ENCODE assay signal across 28 cellular contexts in the genomic region with DNA sequence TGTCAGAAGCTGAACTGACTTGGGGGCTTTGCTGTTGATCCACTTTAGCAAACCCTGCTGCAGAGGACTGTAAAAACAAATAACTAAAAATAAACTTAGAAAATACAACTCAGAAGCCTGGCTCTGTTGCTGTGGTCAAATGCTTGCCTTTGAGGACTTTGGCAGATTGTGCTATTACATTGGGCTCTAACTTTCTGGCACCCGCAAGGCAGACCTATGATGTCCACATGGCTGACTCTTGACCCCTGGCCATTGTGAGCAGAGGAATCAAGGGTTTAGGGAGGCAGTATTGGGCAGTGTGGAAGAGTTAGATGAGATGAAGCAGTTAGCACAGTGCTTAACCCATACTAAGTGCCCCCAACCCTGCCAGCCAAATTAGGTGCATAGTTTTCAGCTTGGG. TPM values are rescaled to one million over a fixed set of nuclear protein-coding genes. Genes with fewer than 3 reads are reported as not detected.
DNase-seq lines count a peak whose midpoint lies in the region; ATAC-seq, FAIRE-seq and TF ChIP-seq lines count a peak whose summit lies in the region.
"Had no signal": no experiment of that assay in that cellular context is flagged by ENCODE, and none has a peak within 500 bp of the region (broad histone marks: within the 10 kb centered on the region; RNA-seq: fewer than 3 reads in every experiment).

No MANE protein-coding gene starts in this region.

- BruUV-seq in HepG2 (replicated peaks; lab: Mats Ljungman, UMichigan), result no TSS peak

- no peak for TF ChIP-seq EP300 in HepG2 (IDR thresholded peaks at IDR 0.05; ENCODE audit: low read depth in 2 of 2, low read length in 2 of 2)
- TF ChIP-seq EP300 in HepG2 (CRISPR knock-in tag; IDR thresholded peaks at IDR 0.05; ENCODE audit: borderline replicate concordance), result no peak

- H3K4me2 ChIP-seq in HepG2 (ENCODE audit: low read depth, low read length), result no peak overlapping the region

- ATAC-seq in HepG2 (no peak), right lobe of liver (peak; percentile 63 to 89 (median 86))
- ATAC-seq in stimulated activated naive CD8-positive, alpha-beta T cell treated with anti-CD3 and anti-CD28 coated beads, Interleukin-15, amount 100 ng/mL, for 72 hours, result no peak
- ATAC-seq: natural killer cell, Panc1 had no signal

- peak overlapping the region; percentile 59 for H3K27ac Mint-ChIP-seq in activated CD4-positive, alpha-beta memory T cell treated with anti-CD3 and anti-CD28 coated beads for 36 hours
- no peak overlapping the region for H3K27ac Mint-ChIP-seq in activated CD4-positive, alpha-beta memory T cell treated with anti-CD3 and anti-CD28 coated beads, Interleukin-2, amount 10 ng/mL, durations not matched to agents 7 days and 5 days
- H3K27ac Mint-ChIP-seq in stimulated activated naive CD8-positive, alpha-beta T cell treated with anti-CD3 and anti-CD28 coated beads, Interleukin-15, amount 100 ng/mL, for 72 hours, result no peak overlapping the region

- DNase-seq in activated CD4-positive, alpha-beta memory T cell treated with anti-CD3 and anti-CD28 coated beads for 36 hours, result no peak
- DNase-seq in activated CD4-positive, alpha-beta memory T cell treated with anti-CD3 and anti-CD28 coated beads, Interleukin-2, amount 10 ng/mL, durations not matched to agents 7 days and 5 days, result no peak
- DNase-seq in HepG2 (ENCODE audit: low spot score) (no peak), right lobe of liver (peak in 2 of 3 donors; percentile 69 to 85), NCI-H1417 treated with DMSO at 0.1 percent for 48 hours (lab: John Stamatoyannopoulos, UW) (no peak), NCI-H446 (lab: John Stamatoyannopoulos, UW) (no peak)
- DNase-seq in stimulated activated naive CD8-positive, alpha-beta T cell treated with anti-CD3 and anti-CD28 coated beads, Interleukin-15, amount 100 ng/mL, for 72 hours, result no peak
- DNase-seq: activated CD4-positive, alpha-beta T cell treated with anti-CD3 and anti-CD28 coated beads for 1 hour; activated effector memory CD4-positive, alpha-beta T cell treated with anti-CD3 and anti-CD28 coated beads, Interleukin-2, amount 50 U/mL, for 16 hours; brain microvascular endothelial cell; foreskin melanocyte; GM23248; Kasumi-1; natural killer cell; NCI-H1436 treated with DMSO at 0.1 percent for 48 hours; NCI-H2081 treated with DMSO at 0.1 percent for 48 hours; NCI-H2227 treated with DMSO at 0.1 percent for 48 hours; NCI-H69; occipital lobe; SHP77 treated with DMSO at 0.1 percent for 48 hours; stimulated activated CD4-positive, alpha-beta T cell treated with anti-CD3 and anti-CD28 coated beads, Interleukin-4, amount 100 ng/mL, for 24 hours; upper lobe of left lung had no signal

- POLR2A ChIA-PET in activated CD4-positive, alpha-beta memory T cell treated with anti-CD3 and anti-CD28 coated beads for 36 hours (lab: Charles Lee), result no interaction called here
- POLR2A ChIA-PET in activated CD4-positive, alpha-beta memory T cell treated with anti-CD3 and anti-CD28 coated beads, Interleukin-2, amount 10 ng/mL, durations not matched to agents 7 days and 5 days (lab: Charles Lee), result interaction anchor here (0.9 to 1.4 kb wide), 3 partner anchors 9 to 175 kb away, joined by 3 to 9 read pairs (median 3); no protein-coding TSS in a partner anchor
- POLR2A ChIA-PET in HepG2 (lab: Yijun Ruan, JAX), result no interaction called here

- H3K4me3 Mint-ChIP-seq in activated CD4-positive, alpha-beta memory T cell treated with anti-CD3 and anti-CD28 coated beads for 36 hours, result no peak overlapping the region
- no peak overlapping the region for H3K4me3 Mint-ChIP-seq in activated CD4-positive, alpha-beta memory T cell treated with anti-CD3 and anti-CD28 coated beads, Interleukin-2, amount 10 ng/mL, durations not matched to agents 7 days and 5 days
- no peak overlapping the region for H3K4me3 Mint-ChIP-seq in stimulated activated naive CD8-positive, alpha-beta T cell treated with anti-CD3 and anti-CD28 coated beads, Interleukin-15, amount 100 ng/mL, for 72 hours
- H3K4me3 Mint-ChIP-seq: natural killer cell; T-helper 2 cell treated with Interferon-gamma antibody and Interleukin-4, amounts not matched to agents 5 μg/mL and 100 μg/mL, for 36 hours had no signal

- intact Hi-C loops in activated CD4-positive, alpha-beta memory T cell treated with anti-CD3 and anti-CD28 coated beads for 36 hours (cut with micrococcal nuclease), result no loop called here
- intact Hi-C loops in HepG2 (cut with micrococcal nuclease; ENCODE audit: unreplicated experiment) (no loop called here), right lobe of liver (cut with DNase I) (no loop called here)

- H4K20me1 ChIP-seq in HepG2 (ENCODE audit: insufficient read depth, low read length), result 0 out of 2 replicates have a peak, but pooled peaks cover 3% of the 10 kb centered on the region

- H3K27ac ChIP-seq in liver (ENCODE audit: low read depth in 1 of 2, low read length in 2 of 2) (peak overlapping the region in 1 of 2 donors; percentile 58), HepG2 (ENCODE audit: extremely low read length, insufficient read depth, low read length) (no peak overlapping the region), right lobe of liver (peak overlapping the region in 2 of 3 donors; percentile 64 to 85)
- H3K27ac ChIP-seq: brain microvascular endothelial cell, GM23248, upper lobe of left lung had no signal

- H3K9me3 ChIP-seq in liver (ENCODE audit: control insufficient read depth in 4 of 4, low read length in 3 of 4), result no peaks in the 10 kb centered on the region
- H3K9me3 ChIP-seq in HepG2 (ENCODE audit: low read length), result no peaks in the 10 kb centered on the region
- no peaks in the 10 kb centered on the region for H3K9me3 ChIP-seq in right lobe of liver
- H3K9me3 ChIP-seq: prostate gland, upper lobe of left lung had no signal

- H3K4me1 Mint-ChIP-seq in activated CD4-positive, alpha-beta memory T cell treated with anti-CD3 and anti-CD28 coated beads for 36 hours (ENCODE audit: low read depth), result peaks cover 56% of the 10 kb centered on the region
- H3K4me1 Mint-ChIP-seq in activated CD4-positive, alpha-beta memory T cell treated with anti-CD3 and anti-CD28 coated beads, Interleukin-2, amount 10 ng/mL, durations not matched to agents 7 days and 5 days, result peaks cover 60% of the 10 kb centered on the region
- peaks cover 50% of the 10 kb centered on the region for H3K4me1 Mint-ChIP-seq in stimulated activated naive CD8-positive, alpha-beta T cell treated with anti-CD3 and anti-CD28 coated beads, Interleukin-15, amount 100 ng/mL, for 72 hours

- TF ChIP-seq CTCF in liver (IDR thresholded peaks at IDR 0.05; ENCODE audit: low read depth, low read length, missing input control) (no peak), HepG2 (CRISPR knock-in tag; IDR thresholded peaks at IDR 0.05) (no peak), right lobe of liver (IDR thresholded peaks at IDR 0.05) (no peak)

- H3K9me3 Mint-ChIP-seq in activated CD4-positive, alpha-beta memory T cell treated with anti-CD3 and anti-CD28 coated beads for 36 hours, result no peaks in the 10 kb centered on the region
- H3K9me3 Mint-ChIP-seq in activated CD4-positive, alpha-beta memory T cell treated with anti-CD3 and anti-CD28 coated beads, Interleukin-2, amount 10 ng/mL, durations not matched to agents 7 days and 5 days, result no peaks in the 10 kb centered on the region
- no peaks in the 10 kb centered on the region for H3K9me3 Mint-ChIP-seq in stimulated activated naive CD8-positive, alpha-beta T cell treated with anti-CD3 and anti-CD28 coated beads, Interleukin-15, amount 100 ng/mL, for 72 hours
- H3K9me3 Mint-ChIP-seq: natural killer cell; T-helper 2 cell treated with Interferon-gamma antibody and Interleukin-4, amounts not matched to agents 5 μg/mL and 100 μg/mL, for 36 hours had no signal

- H3K27me3 Mint-ChIP-seq in activated CD4-positive, alpha-beta memory T cell treated with anti-CD3 and anti-CD28 coated beads for 36 hours, result no peaks in the 10 kb centered on the region
- no peaks in the 10 kb centered on the region for H3K27me3 Mint-ChIP-seq in activated CD4-positive, alpha-beta memory T cell treated with anti-CD3 and anti-CD28 coated beads, Interleukin-2, amount 10 ng/mL, durations not matched to agents 7 days and 5 days
- H3K27me3 Mint-ChIP-seq in stimulated activated naive CD8-positive, alpha-beta T cell treated with anti-CD3 and anti-CD28 coated beads, Interleukin-15, amount 100 ng/mL, for 72 hours, result no peaks in the 10 kb centered on the region

- TF ChIP-seq RAD21 in liver (IDR thresholded peaks at IDR 0.05) (peak in 1 of 2 donors; percentile 47), HepG2 (CRISPR knock-in tag; IDR thresholded peaks at IDR 0.05) (no peak)

- CTCF ChIA-PET in activated CD4-positive, alpha-beta memory T cell treated with anti-CD3 and anti-CD28 coated beads for 36 hours (lab: Charles Lee), result interaction anchor here (1.0 to 1.3 kb wide), 2 partner anchors 13 to 347 kb away, joined by 3 to 6 read pairs; no protein-coding TSS in a partner anchor
- CTCF ChIA-PET in activated CD4-positive, alpha-beta memory T cell treated with anti-CD3 and anti-CD28 coated beads, Interleukin-2, amount 10 ng/mL, durations not matched to agents 7 days and 5 days (lab: Charles Lee), result interaction anchor here (1.4 kb wide), 1 partner anchor 305 kb away, joined by 3 read pairs; no protein-coding TSS in a partner anchor
- CTCF ChIA-PET in HepG2 (lab: Yijun Ruan, JAX; ENCODE audit: low intra/inter-chr PET ratio, low total read pairs), result no interaction called here

- no peak overlapping the region for H3K4me3 ChIP-seq in liver (ENCODE audit: low read depth in 1 of 3, low read length in 3 of 3)
- no peak overlapping the region for H3K4me3 ChIP-seq in HepG2 (replicated peaks in 1 of 3; ENCODE audit: insufficient read depth in 1 of 3, low read depth in 2 of 3, low read length in 3 of 3)
- no peak overlapping the region for H3K4me3 ChIP-seq in right lobe of liver
- H3K4me3 ChIP-seq: GM23248, lung, prostate gland, upper lobe of left lung had no signal

- peaks cover 65% of the 10 kb centered on the region for H3K36me3 Mint-ChIP-seq in activated CD4-positive, alpha-beta memory T cell treated with anti-CD3 and anti-CD28 coated beads for 36 hours
- peaks cover 81% of the 10 kb centered on the region for H3K36me3 Mint-ChIP-seq in activated CD4-positive, alpha-beta memory T cell treated with anti-CD3 and anti-CD28 coated beads, Interleukin-2, amount 10 ng/mL, durations not matched to agents 7 days and 5 days (ENCODE audit: low read depth)

- no peak overlapping the region for H2AFZ ChIP-seq in HepG2 (ENCODE audit: low read length)
- H2AFZ ChIP-seq: GM23248 had no signal

- in situ Hi-C loops in HepG2 (cut with HindIII; ENCODE audit: extremely low pct_ligation_motif_present, low pct_unique_long_range_greater_than_20kb), result no loop called here

- H3K79me2 ChIP-seq in HepG2 (ENCODE audit: insufficient read depth, low read length), result no peaks in the 10 kb centered on the region

- 24% methylated on average over 1 of the region's 1 CpG for WGBS in liver
- 100% methylated on average over 1 of the region's 1 CpG for WGBS in HepG2 (ENCODE audit: low lambda C conversion rate)
- 60% methylated on average over 1 of the region's 1 CpG for WGBS in right lobe of liver (ENCODE audit: insufficient coverage, low coverage, low lambda C conversion rate, missing lambda C conversion rate)

- H3K9ac ChIP-seq in liver (ENCODE audit: low read depth in 1 of 2, low read length in 2 of 2), result no peak overlapping the region
- H3K9ac ChIP-seq in HepG2 (ENCODE audit: insufficient read depth, low read depth, low read length), result no peak overlapping the region
- H3K9ac ChIP-seq: GM23248 had no signal

- H3K27me3 ChIP-seq in liver (ENCODE audit: control insufficient read depth in 4 of 4, insufficient read depth in 4 of 4, low read length in 3 of 4) (no peaks in the 10 kb centered on the region), HepG2 (ENCODE audit: control insufficient read depth in 1 of 2, insufficient read depth in 2 of 2, low read length in 2 of 2) (no peaks in the 10 kb centered on the region), right lobe of liver (no peaks in the 10 kb centered on the region)
- H3K27me3 ChIP-seq: brain microvascular endothelial cell, upper lobe of left lung had no signal

- no peak for FAIRE-seq in HepG2 (lab: Jason Lieb, UNC)
- FAIRE-seq: A204.1 had no signal

- H3K36me3 ChIP-seq in liver (ENCODE audit: control insufficient read depth in 4 of 4, insufficient read depth in 3 of 4, low read depth in 1 of 4, low read length in 3 of 4), result peaks cover 9 to 17% (median 13%) of the 10 kb centered on the region in 4 donors
- H3K36me3 ChIP-seq in HepG2 (replicated peaks in 1 of 2; ENCODE audit: control insufficient read depth in 1 of 2, insufficient read depth in 2 of 2, low read length in 2 of 2), result peaks cover 10 to 74% of the 10 kb centered on the region in 2 experiments
- peaks cover 0 to 19% (median 7%) of the 10 kb centered on the region in 4 donors for H3K36me3 ChIP-seq in right lobe of liver
- H3K36me3 ChIP-seq: prostate gland had no signal

- H3K4me1 ChIP-seq in liver (ENCODE audit: control insufficient read depth in 4 of 4, insufficient read depth in 4 of 4, low read length in 3 of 4) (peaks cover 9 to 32% (median 25%) of the 10 kb centered on the region in 4 donors), HepG2 (ENCODE audit: insufficient read depth, low read length) (no peaks in the 10 kb centered on the region), right lobe of liver (peaks cover 0 to 46% (median 7%) of the 10 kb centered on the region in 4 donors)
- H3K4me1 ChIP-seq: upper lobe of left lung had no signal

- TF ChIP-seq POLR2A in HepG2 (IDR thresholded peaks at IDR 0.05; ENCODE audit: insufficient read depth in 1 of 2, low read depth in 2 of 2, low read length in 2 of 2), result no peak
- TF ChIP-seq POLR2A in right lobe of liver (IDR thresholded peaks at IDR 0.05), result no peak

RNA-seq across cellular contexts. Expression of a gene that starts 34.0 kb away (rescaled TPM):
- 10 to 100 TPM; 53.3 to 53.6 TPM for total RNA-seq in activated CD4-positive, alpha-beta memory T cell treated with anti-CD3 and anti-CD28 coated beads for 36 hours
- total RNA-seq in activated CD4-positive, alpha-beta memory T cell treated with anti-CD3 and anti-CD28 coated beads, Interleukin-2, amount 10 ng/mL, durations not matched to agents 7 days and 5 days, result 10 to 100 TPM; 69.6 to 71.7 TPM
- total RNA-seq in liver (10 to 100 TPM; 12.7 to 44.4 TPM), HepG2 (2016; rRNA removed; fragmentation: Illumina TruSeq; extraction: Trizol) (31.9 and 34.8 TPM in 2 replicates), right lobe of liver (10 to 100 TPM; 25.2 to 34.8 (median 29.2) TPM)
- polyA plus RNA-seq in liver (10 to 100 TPM in 1 of 2 donors, 1 to 10 TPM in 1; 8.6 to 11.6 TPM), HepG2 (2011; rRNA removed) (7.0 and 8.9 TPM in 2 replicates)
- total RNA-seq in HepG2 (2016; cell fraction: cytosol; rRNA removed; fragmentation: Illumina TruSeq; extraction: Trizol; ENCODE audit: low read depth), result 16.9 and 21.4 TPM in 2 replicates
- total RNA-seq in HepG2 (2016; cell fraction: insoluble cytoplasmic fraction; rRNA removed; fragmentation: Illumina TruSeq; extraction: Trizol), result 31.8 and 34.4 TPM in 2 replicates
- total RNA-seq in HepG2 (2016; cell fraction: membrane; rRNA removed; fragmentation: Illumina TruSeq; extraction: Trizol), result 19.5 and 20.6 TPM in 2 replicates
- 45.8 and 50.5 TPM in 2 replicates for total RNA-seq in HepG2 (2016; cell fraction: nucleus; rRNA removed; fragmentation: Illumina TruSeq; extraction: Trizol)
- 4.9 and 6.8 TPM in 2 replicates for polyA plus RNA-seq in HepG2 (2011; cell fraction: cytosol; rRNA removed)
- polyA plus RNA-seq in HepG2 (2011; cell fraction: nucleus; rRNA removed), result 10.3 and 10.8 TPM in 2 replicates
- polyA plus RNA-seq in HepG2 (2012), result 6.9 and 8.0 TPM in 2 replicates
- polyA plus RNA-seq in HepG2 (2016; cell fraction: cytosol; fragmentation: Illumina TruSeq; extraction: Trizol; ENCODE audit: low read depth), result 3.0 and 5.2 TPM in 2 replicates
- polyA plus RNA-seq in HepG2 (2016; cell fraction: insoluble cytoplasmic fraction; fragmentation: Illumina TruSeq; extraction: Trizol; ENCODE audit: low read depth), result 21.4 and 24.2 TPM in 2 replicates
- polyA plus RNA-seq in HepG2 (2016; cell fraction: membrane; fragmentation: Illumina TruSeq; extraction: Trizol; ENCODE audit: low read depth), result 8.4 and 9.0 TPM in 2 replicates
- polyA plus RNA-seq in HepG2 (2016; cell fraction: nucleus; fragmentation: Illumina TruSeq; extraction: Trizol; ENCODE audit: insufficient read depth, low read depth), result 20.2 and 24.3 TPM in 2 replicates
- polyA minus RNA-seq in HepG2 (2011; rRNA and poly(A)+ RNA removed; ENCODE audit: low replicate concordance), result 31.4 and 78.2 TPM in 2 replicates
- polyA minus RNA-seq in HepG2 (2011; cell fraction: cytosol; rRNA and poly(A)+ RNA removed), result 8.8 and 9.8 TPM in 2 replicates
- polyA minus RNA-seq in HepG2 (2011; cell fraction: nucleus; rRNA and poly(A)+ RNA removed), result 72.2 and 76.3 TPM in 2 replicates

Comparison
In these comparisons a context has a peak if more than half of its experiments do, and no peak if none do; other contexts are left out.
1. DNase-seq: peak in right lobe of liver (2 of 3); none in activated CD4-positive, alpha-beta memory T cell treated with anti-CD3 and anti-CD28 coated beads for 36 hours (single experiment), activated CD4-positive, alpha-beta memory T cell treated with anti-CD3 and anti-CD28 coated beads, Interleukin-2, amount 10 ng/mL, durations not matched to agents 7 days and 5 days (single experiment), HepG2 (single experiment), stimulated activated naive CD8-positive, alpha-beta T cell treated with anti-CD3 and anti-CD28 coated beads, Interleukin-15, amount 100 ng/mL, for 72 hours (0 of 2), NCI-H1417 treated with DMSO at 0.1 percent for 48 hours (single experiment) and NCI-H446 (0 of 2).
2. ATAC-seq: peak in right lobe of liver (4 of 4); none in HepG2 (single experiment) and stimulated activated naive CD8-positive, alpha-beta T cell treated with anti-CD3 and anti-CD28 coated beads, Interleukin-15, amount 100 ng/mL, for 72 hours (single experiment).